Comparison of ENCODE assay signal across 1 cellular context in the genomic region with DNA sequence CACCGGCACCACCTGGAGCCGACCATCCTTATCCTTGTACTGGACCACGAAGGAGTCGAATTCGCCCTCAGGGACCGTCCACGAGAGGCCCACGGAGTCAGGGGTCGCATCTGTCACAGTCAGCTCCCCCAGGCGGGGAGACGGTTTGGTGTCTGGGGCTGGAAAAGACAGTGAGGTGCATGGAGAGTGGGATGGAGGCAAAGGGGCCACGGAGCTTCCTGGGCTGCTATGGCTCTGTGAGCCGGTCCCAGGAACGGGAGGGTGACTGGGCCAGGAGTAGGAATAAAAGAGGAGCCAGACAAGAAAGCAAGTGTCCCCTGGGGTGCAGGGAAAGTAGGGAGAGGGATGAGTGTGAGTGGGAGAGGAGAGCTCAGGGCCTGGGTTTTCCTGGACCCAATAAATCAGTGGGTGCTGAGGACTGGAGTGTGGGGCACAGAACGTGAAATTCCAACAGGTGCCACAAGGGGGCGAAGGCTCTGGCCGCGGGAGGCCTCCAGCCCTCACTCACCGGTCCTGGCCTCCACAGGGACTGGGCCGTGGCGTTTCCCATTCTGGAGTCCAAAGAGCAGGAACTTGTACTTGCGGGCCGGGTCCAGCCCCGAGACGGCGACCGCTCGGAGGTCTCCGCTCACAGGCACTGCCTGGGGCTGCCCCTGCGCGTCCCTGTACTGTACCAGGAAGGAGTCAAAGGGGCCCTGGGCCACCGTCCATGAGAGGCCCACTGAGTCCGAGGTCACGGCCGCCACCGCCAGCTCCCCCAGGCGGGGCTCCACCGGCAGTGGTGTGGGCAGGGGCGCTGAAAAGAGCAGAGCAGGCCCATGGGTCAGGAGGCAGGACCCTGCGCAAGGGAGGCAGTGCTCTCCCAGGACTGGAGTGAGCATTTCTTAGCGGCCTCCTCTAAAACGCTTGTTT.
A peak's percentile ranks its signal among the peaks of the same experiment; 100 is the strongest.
TF ChIP-seq lines count a peak whose summit lies in the region.

No MANE protein-coding gene starts in this region.

TF ChIP-seq in HepG2, 621 proteins besides CTCF, POLR2A, EP300 and RAD21 (continued from another document and continues in another):
- TF ChIP-seq, protein P1, sequence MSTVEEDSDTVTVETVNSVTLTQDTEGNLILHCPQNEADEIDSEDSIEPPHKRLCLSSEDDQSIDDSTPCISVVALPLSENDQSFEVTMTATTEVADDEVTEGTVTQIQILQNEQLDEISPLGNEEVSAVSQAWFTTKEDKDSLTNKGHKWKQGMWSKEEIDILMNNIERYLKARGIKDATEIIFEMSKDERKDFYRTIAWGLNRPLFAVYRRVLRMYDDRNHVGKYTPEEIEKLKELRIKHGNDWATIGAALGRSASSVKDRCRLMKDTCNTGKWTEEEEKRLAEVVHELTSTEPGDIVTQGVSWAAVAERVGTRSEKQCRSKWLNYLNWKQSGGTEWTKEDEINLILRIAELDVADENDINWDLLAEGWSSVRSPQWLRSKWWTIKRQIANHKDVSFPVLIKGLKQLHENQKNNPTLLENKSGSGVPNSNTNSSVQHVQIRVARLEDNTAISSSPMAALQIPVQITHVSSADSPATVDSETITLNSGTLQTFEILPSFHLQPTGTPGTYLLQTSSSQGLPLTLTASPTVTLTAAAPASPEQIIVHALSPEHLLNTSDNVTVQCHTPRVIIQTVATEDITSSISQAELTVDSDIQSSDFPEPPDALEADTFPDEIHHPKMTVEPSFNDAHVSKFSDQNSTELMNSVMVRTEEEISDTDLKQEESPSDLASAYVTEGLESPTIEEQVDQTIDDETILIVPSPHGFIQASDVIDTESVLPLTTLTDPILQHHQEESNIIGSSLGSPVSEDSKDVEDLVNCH (CRISPR knock-in tag; IDR thresholded peaks at IDR 0.05), result no peak
- TF ChIP-seq, protein P2, sequence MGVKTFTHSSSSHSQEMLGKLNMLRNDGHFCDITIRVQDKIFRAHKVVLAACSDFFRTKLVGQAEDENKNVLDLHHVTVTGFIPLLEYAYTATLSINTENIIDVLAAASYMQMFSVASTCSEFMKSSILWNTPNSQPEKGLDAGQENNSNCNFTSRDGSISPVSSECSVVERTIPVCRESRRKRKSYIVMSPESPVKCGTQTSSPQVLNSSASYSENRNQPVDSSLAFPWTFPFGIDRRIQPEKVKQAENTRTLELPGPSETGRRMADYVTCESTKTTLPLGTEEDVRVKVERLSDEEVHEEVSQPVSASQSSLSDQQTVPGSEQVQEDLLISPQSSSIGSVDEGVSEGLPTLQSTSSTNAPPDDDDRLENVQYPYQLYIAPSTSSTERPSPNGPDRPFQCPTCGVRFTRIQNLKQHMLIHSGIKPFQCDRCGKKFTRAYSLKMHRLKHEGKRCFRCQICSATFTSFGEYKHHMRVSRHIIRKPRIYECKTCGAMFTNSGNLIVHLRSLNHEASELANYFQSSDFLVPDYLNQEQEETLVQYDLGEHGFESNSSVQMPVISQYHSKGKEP (CRISPR knock-in tag; IDR thresholded peaks at IDR 0.05), result 0 out of 2 replicates have a peak, but pooled peaks have one; percentile 74
- TF ChIP-seq ASH2L (IDR thresholded peaks at IDR 0.05; ENCODE audit: insufficient read length, low read depth, low read length) (peak; percentile 32), ZNF781 (CRISPR knock-in tag; IDR thresholded peaks at IDR 0.05; ENCODE audit: borderline replicate concordance, not compliant biosample characterization) (peak; percentile 94), ZNF660 (CRISPR knock-in tag; IDR thresholded peaks at IDR 0.05; ENCODE audit: borderline replicate concordance, low read depth) (no peak), ZC3H4 (CRISPR knock-in tag; IDR thresholded peaks at IDR 0.05; ENCODE audit: borderline replicate concordance) (no peak; the same call in 1 of the 2 replicates), JARID2 (CRISPR knock-in tag; IDR thresholded peaks at IDR 0.05; ENCODE audit: insufficient replicate concordance) (peak; percentile 91), SAP130 (CRISPR knock-in tag; IDR thresholded peaks at IDR 0.05; ENCODE audit: low read depth) (peak; percentile 50), ZIK1 (CRISPR knock-in tag; IDR thresholded peaks at IDR 0.05; ENCODE audit: borderline replicate concordance, low read depth) (no peak), ZNF234 (CRISPR knock-in tag; conservative IDR thresholded peaks at IDR 0.05) (peak; percentile 61; the same call in 1 of the 2 replicates), SNAI1 (CRISPR knock-in tag; IDR thresholded peaks at IDR 0.05; ENCODE audit: borderline replicate concordance) (no peak), ZNF558 (CRISPR knock-in tag; IDR thresholded peaks at IDR 0.05; ENCODE audit: borderline replicate concordance) (0 out of 2 replicates have a peak, but pooled peaks have one; percentile 39), NR1H2 (CRISPR knock-in tag; IDR thresholded peaks at IDR 0.05; ENCODE audit: borderline replicate concordance, low read depth) (no peak), NKX3-1 (CRISPR knock-in tag; IDR thresholded peaks at IDR 0.05) (no peak), ZNF780A (CRISPR knock-in tag; IDR thresholded peaks at IDR 0.05) (no peak), PHB2 (IDR thresholded peaks at IDR 0.05; ENCODE audit: partially characterized antibody) (no peak), ESRRA (CRISPR knock-in tag; IDR thresholded peaks at IDR 0.05; ENCODE audit: low read depth) (peak; percentile 54; the same call in 1 of the 2 replicates), ZNF878 (CRISPR knock-in tag; IDR thresholded peaks at IDR 0.05) (no peak), EED (CRISPR knock-in tag; IDR thresholded peaks at IDR 0.05) (no peak), MAF1 (CRISPR knock-in tag; IDR thresholded peaks at IDR 0.05; ENCODE audit: borderline replicate concordance) (peak; percentile 76; the same call in 1 of the 2 replicates), TAF1 (CRISPR knock-in tag; IDR thresholded peaks at IDR 0.05) (peak; percentile 67), FOXJ3 (CRISPR knock-in tag; IDR thresholded peaks at IDR 0.05; ENCODE audit: borderline replicate concordance) (peak; percentile 75; the same call in 1 of the 2 replicates), BHLHE40 (IDR thresholded peaks at IDR 0.05; ENCODE audit: low read length) (no peak), ZSCAN20 (CRISPR knock-in tag; IDR thresholded peaks at IDR 0.05; ENCODE audit: borderline replicate concordance) (0 out of 2 replicates have a peak, but pooled peaks have one; percentile 75), CC2D1A (CRISPR knock-in tag; IDR thresholded peaks at IDR 0.05) (no peak), ZNF562 (CRISPR knock-in tag; IDR thresholded peaks at IDR 0.05; ENCODE audit: borderline replicate concordance) (no peak), MAZ (IDR thresholded peaks at IDR 0.05; ENCODE audit: borderline replicate concordance, low read depth, low read length) (no peak; the same call in 1 of the 2 replicates), MAZ (CRISPR knock-in tag; IDR thresholded peaks at IDR 0.05; ENCODE audit: low read depth) (peak; percentile 77)
- TF ChIP-seq, protein P3, sequence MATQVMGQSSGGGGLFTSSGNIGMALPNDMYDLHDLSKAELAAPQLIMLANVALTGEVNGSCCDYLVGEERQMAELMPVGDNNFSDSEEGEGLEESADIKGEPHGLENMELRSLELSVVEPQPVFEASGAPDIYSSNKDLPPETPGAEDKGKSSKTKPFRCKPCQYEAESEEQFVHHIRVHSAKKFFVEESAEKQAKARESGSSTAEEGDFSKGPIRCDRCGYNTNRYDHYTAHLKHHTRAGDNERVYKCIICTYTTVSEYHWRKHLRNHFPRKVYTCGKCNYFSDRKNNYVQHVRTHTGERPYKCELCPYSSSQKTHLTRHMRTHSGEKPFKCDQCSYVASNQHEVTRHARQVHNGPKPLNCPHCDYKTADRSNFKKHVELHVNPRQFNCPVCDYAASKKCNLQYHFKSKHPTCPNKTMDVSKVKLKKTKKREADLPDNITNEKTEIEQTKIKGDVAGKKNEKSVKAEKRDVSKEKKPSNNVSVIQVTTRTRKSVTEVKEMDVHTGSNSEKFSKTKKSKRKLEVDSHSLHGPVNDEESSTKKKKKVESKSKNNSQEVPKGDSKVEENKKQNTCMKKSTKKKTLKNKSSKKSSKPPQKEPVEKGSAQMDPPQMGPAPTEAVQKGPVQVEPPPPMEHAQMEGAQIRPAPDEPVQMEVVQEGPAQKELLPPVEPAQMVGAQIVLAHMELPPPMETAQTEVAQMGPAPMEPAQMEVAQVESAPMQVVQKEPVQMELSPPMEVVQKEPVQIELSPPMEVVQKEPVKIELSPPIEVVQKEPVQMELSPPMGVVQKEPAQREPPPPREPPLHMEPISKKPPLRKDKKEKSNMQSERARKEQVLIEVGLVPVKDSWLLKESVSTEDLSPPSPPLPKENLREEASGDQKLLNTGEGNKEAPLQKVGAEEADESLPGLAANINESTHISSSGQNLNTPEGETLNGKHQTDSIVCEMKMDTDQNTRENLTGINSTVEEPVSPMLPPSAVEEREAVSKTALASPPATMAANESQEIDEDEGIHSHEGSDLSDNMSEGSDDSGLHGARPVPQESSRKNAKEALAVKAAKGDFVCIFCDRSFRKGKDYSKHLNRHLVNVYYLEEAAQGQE (IDR thresholded peaks at IDR 0.05; ENCODE audit: borderline replicate concordance in 1 of 2, low read depth in 1 of 2, low read length in 2 of 2), result no peak
- TF ChIP-seq, protein P4, sequence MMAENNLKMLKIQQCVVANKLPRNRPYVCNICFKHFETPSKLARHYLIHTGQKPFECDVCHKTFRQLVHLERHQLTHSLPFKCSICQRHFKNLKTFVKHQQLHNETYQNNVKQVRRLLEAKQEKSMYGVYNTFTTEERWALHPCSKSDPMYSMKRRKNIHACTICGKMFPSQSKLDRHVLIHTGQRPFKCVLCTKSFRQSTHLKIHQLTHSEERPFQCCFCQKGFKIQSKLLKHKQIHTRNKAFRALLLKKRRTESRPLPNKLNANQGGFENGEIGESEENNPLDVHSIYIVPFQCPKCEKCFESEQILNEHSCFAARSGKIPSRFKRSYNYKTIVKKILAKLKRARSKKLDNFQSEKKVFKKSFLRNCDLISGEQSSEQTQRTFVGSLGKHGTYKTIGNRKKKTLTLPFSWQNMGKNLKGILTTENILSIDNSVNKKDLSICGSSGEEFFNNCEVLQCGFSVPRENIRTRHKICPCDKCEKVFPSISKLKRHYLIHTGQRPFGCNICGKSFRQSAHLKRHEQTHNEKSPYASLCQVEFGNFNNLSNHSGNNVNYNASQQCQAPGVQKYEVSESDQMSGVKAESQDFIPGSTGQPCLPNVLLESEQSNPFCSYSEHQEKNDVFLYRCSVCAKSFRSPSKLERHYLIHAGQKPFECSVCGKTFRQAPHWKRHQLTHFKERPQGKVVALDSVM (CRISPR knock-in tag; IDR thresholded peaks at IDR 0.05), result peak; percentile 100
- TF ChIP-seq, protein P5, sequence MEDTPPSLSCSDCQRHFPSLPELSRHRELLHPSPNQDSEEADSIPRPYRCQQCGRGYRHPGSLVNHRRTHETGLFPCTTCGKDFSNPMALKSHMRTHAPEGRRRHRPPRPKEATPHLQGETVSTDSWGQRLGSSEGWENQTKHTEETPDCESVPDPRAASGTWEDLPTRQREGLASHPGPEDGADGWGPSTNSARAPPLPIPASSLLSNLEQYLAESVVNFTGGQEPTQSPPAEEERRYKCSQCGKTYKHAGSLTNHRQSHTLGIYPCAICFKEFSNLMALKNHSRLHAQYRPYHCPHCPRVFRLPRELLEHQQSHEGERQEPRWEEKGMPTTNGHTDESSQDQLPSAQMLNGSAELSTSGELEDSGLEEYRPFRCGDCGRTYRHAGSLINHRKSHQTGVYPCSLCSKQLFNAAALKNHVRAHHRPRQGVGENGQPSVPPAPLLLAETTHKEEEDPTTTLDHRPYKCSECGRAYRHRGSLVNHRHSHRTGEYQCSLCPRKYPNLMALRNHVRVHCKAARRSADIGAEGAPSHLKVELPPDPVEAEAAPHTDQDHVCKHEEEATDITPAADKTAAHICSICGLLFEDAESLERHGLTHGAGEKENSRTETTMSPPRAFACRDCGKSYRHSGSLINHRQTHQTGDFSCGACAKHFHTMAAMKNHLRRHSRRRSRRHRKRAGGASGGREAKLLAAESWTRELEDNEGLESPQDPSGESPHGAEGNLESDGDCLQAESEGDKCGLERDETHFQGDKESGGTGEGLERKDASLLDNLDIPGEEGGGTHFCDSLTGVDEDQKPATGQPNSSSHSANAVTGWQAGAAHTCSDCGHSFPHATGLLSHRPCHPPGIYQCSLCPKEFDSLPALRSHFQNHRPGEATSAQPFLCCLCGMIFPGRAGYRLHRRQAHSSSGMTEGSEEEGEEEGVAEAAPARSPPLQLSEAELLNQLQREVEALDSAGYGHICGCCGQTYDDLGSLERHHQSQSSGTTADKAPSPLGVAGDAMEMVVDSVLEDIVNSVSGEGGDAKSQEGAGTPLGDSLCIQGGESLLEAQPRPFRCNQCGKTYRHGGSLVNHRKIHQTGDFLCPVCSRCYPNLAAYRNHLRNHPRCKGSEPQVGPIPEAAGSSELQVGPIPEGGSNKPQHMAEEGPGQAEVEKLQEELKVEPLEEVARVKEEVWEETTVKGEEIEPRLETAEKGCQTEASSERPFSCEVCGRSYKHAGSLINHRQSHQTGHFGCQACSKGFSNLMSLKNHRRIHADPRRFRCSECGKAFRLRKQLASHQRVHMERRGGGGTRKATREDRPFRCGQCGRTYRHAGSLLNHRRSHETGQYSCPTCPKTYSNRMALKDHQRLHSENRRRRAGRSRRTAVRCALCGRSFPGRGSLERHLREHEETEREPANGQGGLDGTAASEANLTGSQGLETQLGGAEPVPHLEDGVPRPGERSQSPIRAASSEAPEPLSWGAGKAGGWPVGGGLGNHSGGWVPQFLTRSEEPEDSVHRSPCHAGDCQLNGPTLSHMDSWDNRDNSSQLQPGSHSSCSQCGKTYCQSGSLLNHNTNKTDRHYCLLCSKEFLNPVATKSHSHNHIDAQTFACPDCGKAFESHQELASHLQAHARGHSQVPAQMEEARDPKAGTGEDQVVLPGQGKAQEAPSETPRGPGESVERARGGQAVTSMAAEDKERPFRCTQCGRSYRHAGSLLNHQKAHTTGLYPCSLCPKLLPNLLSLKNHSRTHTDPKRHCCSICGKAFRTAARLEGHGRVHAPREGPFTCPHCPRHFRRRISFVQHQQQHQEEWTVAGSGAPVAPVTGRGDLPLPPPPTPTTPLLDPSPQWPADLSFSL (CRISPR knock-in tag; IDR thresholded peaks at IDR 0.05), result no peak
- TF ChIP-seq, protein P6, sequence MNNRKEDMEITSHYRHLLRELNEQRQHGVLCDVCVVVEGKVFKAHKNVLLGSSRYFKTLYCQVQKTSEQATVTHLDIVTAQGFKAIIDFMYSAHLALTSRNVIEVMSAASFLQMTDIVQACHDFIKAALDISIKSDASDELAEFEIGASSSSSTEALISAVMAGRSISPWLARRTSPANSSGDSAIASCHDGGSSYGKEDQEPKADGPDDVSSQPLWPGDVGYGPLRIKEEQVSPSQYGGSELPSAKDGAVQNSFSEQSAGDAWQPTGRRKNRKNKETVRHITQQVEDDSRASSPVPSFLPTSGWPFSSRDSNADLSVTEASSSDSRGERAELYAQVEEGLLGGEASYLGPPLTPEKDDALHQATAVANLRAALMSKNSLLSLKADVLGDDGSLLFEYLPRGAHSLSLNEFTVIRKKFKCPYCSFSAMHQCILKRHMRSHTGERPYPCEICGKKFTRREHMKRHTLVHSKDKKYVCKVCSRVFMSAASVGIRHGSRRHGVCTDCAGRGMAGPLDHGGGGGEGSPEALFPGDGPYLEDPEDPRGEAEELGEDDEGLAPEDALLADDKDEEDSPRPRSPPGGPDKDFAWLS (CRISPR knock-in tag; IDR thresholded peaks at IDR 0.05; ENCODE audit: borderline replicate concordance), result no peak
